In the genomic region with DNA sequence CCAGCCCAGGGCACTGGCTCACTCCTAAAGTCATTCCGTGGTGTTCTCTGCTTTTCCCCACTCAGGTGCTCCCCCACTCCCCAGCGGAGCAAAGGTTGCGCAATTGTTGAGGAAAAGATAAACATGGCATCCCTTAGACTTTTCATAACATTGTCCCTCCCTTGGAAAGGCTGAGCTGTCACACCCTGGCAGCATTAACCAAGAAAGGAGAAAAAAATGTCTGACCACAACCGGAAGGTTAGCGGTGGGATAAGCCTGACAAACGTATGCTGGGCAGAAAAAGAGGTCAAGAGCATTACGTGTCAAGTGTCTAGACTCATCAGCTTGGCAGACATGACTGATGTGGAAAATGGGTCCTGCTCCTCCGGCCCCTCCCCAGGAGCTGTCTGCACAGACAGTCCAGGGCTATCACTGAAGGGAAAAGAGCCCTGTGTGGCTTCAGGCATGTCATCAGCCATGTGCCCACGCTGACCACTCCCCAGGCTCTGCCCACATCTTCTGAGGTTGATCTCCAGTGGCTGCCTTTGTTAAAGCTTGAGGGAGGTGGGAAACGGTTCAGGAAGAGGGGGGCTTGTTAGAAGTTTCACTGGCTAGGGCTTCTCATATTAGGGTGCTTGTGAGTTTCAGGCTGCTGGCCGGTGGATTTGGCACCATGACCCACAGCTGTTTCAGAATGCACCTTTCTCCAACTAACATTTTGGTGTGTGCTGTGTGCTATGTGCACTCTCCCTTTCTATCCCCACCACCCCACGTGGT, we compare ENCODE assay signal across 10 cellular contexts. TPM values are rescaled to one million over a fixed set of nuclear protein-coding genes. Genes with fewer than 3 reads are reported as not detected.
DNase-seq lines count a peak whose midpoint lies in the region; ATAC-seq, FAIRE-seq and TF ChIP-seq lines count a peak whose summit lies in the region.
"Had no signal": no experiment of that assay in that cellular context is flagged by ENCODE, and none has a peak within 500 bp of the region (broad histone marks: within the 10 kb centered on the region; RNA-seq: fewer than 3 reads in every experiment).

No MANE protein-coding gene starts in this region.

- H3K27me3 ChIP-seq in endothelial cell of umbilical vein (ENCODE audit: control insufficient read depth in 2 of 2, insufficient read depth in 2 of 2, low read length in 2 of 2) (no peaks in the 10 kb centered on the region), parathyroid adenoma (ENCODE audit: control insufficient read depth, insufficient read depth, low read length) (no peaks in the 10 kb centered on the region)
- H3K27me3 ChIP-seq: cardiac muscle cell had no signal

- TF ChIP-seq CTCF in endothelial cell of umbilical vein (IDR thresholded peaks at IDR 0.05; ENCODE audit: extremely low read depth in 1 of 2, insufficient read depth in 1 of 2, low read depth in 1 of 2, low read length in 2 of 2) = no peak
- TF ChIP-seq CTCF in parathyroid adenoma (IDR thresholded peaks at IDR 0.05) = no peak

- BruUV-seq in endothelial cell of umbilical vein (replicated peaks; lab: Mats Ljungman, UMichigan) = no TSS peak

- H3K9ac ChIP-seq in endothelial cell of umbilical vein (replicated peaks; ENCODE audit: extremely low read depth, insufficient read depth, low read length) = no peak overlapping the region
- no peak overlapping the region for H3K9ac ChIP-seq in parathyroid adenoma

- H3K9me3 ChIP-seq in endothelial cell of umbilical vein (replicated peaks; ENCODE audit: control insufficient read depth, insufficient read depth, low read length) (no peaks in the 10 kb centered on the region), parathyroid adenoma (ENCODE audit: control insufficient read depth, low read length) (no peaks in the 10 kb centered on the region)

- H2AFZ ChIP-seq in endothelial cell of umbilical vein (ENCODE audit: low read depth, low read length) = peak overlapping the region; percentile 7
- peak overlapping the region; percentile 5 for H2AFZ ChIP-seq in parathyroid adenoma

- intact Hi-C loops in endothelial cell of umbilical vein (cut with micrococcal nuclease) = no loop called here

- POLR2A ChIA-PET in endothelial cell of umbilical vein (lab: Charles Lee) = no interaction called here

- CTCF ChIA-PET in endothelial cell of umbilical vein (lab: Charles Lee) = interaction anchor here (0.9 to 2.6 kb wide), 8 partner anchors 22 to 264 kb away, joined by 3 to 17 read pairs (median 4); partner anchors contain the start of gene BTBD16

- H3K4me1 ChIP-seq in endothelial cell of umbilical vein (ENCODE audit: control insufficient read depth, extremely low read depth, insufficient read depth, low read length) = no peaks in the 10 kb centered on the region
- no peaks in the 10 kb centered on the region for H3K4me1 ChIP-seq in parathyroid adenoma

- H3K9me1 ChIP-seq in endothelial cell of umbilical vein (replicated peaks; ENCODE audit: control insufficient read depth, extremely low read depth, insufficient read depth, low read length) = no peaks in the 10 kb centered on the region

- H3K36me3 ChIP-seq in endothelial cell of umbilical vein (ENCODE audit: control insufficient read depth in 2 of 2, extremely low read depth in 1 of 2, insufficient read depth in 2 of 2, low read length in 2 of 2) (no peaks in the 10 kb centered on the region), parathyroid adenoma (ENCODE audit: control insufficient read depth, insufficient read depth, low read length) (no peaks in the 10 kb centered on the region)
- H3K36me3 ChIP-seq: cardiac muscle cell had no signal

- no peak for TF ChIP-seq POLR2A in endothelial cell of umbilical vein (IDR thresholded peaks at IDR 0.05; ENCODE audit: low read depth, low read length)

- no peak for FAIRE-seq in endothelial cell of umbilical vein (lab: Jason Lieb, UNC)

- dilution Hi-C loops in endothelial cell of umbilical vein (cut with MboI; ENCODE audit: extremely low pct_ligation_motif_present, low sequenced_read_pairs) = no loop called here

- DNase-seq in Daoy (ENCODE audit: low read depth) (peak; percentile 83), NCI-H226 (peak; percentile 61), endothelial cell of umbilical vein (ENCODE audit: low read depth, low spot score) (peak; percentile 38), NCI-H446 treated with DMSO at 0.1 percent for 48 hours (lab: John Stamatoyannopoulos, UW) (no peak)
- DNase-seq: NCI-H1436 had no signal

- H3K27ac ChIP-seq in endothelial cell of umbilical vein (ENCODE audit: insufficient read depth, low read depth, low read length) (peak overlapping the region; percentile 20), parathyroid adenoma (no peak overlapping the region)
- H3K27ac ChIP-seq: cardiac muscle cell had no signal

- H3K79me2 ChIP-seq in endothelial cell of umbilical vein (ENCODE audit: control insufficient read depth, insufficient read depth, low read length) (no peaks in the 10 kb centered on the region), parathyroid adenoma (no peaks in the 10 kb centered on the region)

- no peak for ATAC-seq in GM19351 (IDR thresholded peaks at IDR 0.05; ENCODE audit: unreplicated experiment)
- ATAC-seq in HG03175 (IDR thresholded peaks at IDR 0.05; ENCODE audit: unreplicated experiment) = no peak
- no peak for ATAC-seq in GM19463 (IDR thresholded peaks at IDR 0.05; ENCODE audit: unreplicated experiment)

- H3K4me2 ChIP-seq in endothelial cell of umbilical vein (ENCODE audit: insufficient read depth, low read length) = no peak overlapping the region
- H3K4me2 ChIP-seq in parathyroid adenoma (ENCODE audit: low read length) = no peak overlapping the region

- no peaks in the 10 kb centered on the region for H4K20me1 ChIP-seq in endothelial cell of umbilical vein (replicated peaks; ENCODE audit: control insufficient read depth, extremely low read depth, insufficient read depth, low read length)

- H3K4me3 ChIP-seq in endothelial cell of umbilical vein (replicated peaks in 1 of 3; ENCODE audit: insufficient read depth in 1 of 3, low read depth in 1 of 3, low read length in 3 of 3) (no peak overlapping the region), parathyroid adenoma (ENCODE audit: low read depth, low read length) (no peak overlapping the region)
- H3K4me3 ChIP-seq: cardiac muscle cell had no signal

TF ChIP-seq in endothelial cell of umbilical vein, 7 proteins besides CTCF, POLR2A, EP300 and RAD21:
- TF ChIP-seq GATA2 (IDR thresholded peaks at IDR 0.05; ENCODE audit: insufficient read depth, insufficient read length, low read depth, low read length) (no peak), MYC (IDR thresholded peaks at IDR 0.05; ENCODE audit: low read depth, low read length) (no peak), EZH2 (IDR thresholded peaks at IDR 0.05; ENCODE audit: borderline replicate concordance, low read depth, low read length, severe bottlenecking) (no peak), POLR2AphosphoS5 (IDR thresholded peaks at IDR 0.05; ENCODE audit: insufficient read depth, low read depth, low read length) (no peak), JUN (IDR thresholded peaks at IDR 0.05; ENCODE audit: borderline replicate concordance, insufficient read depth, insufficient read length, low read depth) (no peak), FOS (IDR thresholded peaks at IDR 0.05; ENCODE audit: borderline replicate concordance, insufficient read depth, low read length) (no peak)
- TF ChIP-seq, protein P1, sequence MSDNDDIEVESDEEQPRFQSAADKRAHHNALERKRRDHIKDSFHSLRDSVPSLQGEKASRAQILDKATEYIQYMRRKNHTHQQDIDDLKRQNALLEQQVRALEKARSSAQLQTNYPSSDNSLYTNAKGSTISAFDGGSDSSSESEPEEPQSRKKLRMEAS (IDR thresholded peaks at IDR 0.05; ENCODE audit: insufficient read depth, insufficient read length) = no peak

RNA-seq across cellular contexts. Expression of gene BTBD16, which starts 30.1 kb away (rescaled TPM):
- not detected in 2 replicates for total RNA-seq in Daoy (2014; rRNA removed; shearing (Covaris generic))
- total RNA-seq in endothelial cell of umbilical vein = 0.78 TPM in 1 of 2 replicates, not detected in the other
- 0.04 and 0.06 TPM in 2 replicates for polyA plus RNA-seq in endothelial cell of umbilical vein
- polyA plus RNA-seq in endothelial cell of umbilical vein (2011; cell fraction: cytosol; rRNA removed) = 0.11 and 0.13 TPM in 2 replicates
- 0.42 and 0.49 TPM in 2 replicates for polyA plus RNA-seq in endothelial cell of umbilical vein (2011; cell fraction: nucleus; rRNA removed)
- polyA plus RNA-seq in endothelial cell of umbilical vein (2012) = 0.18 TPM in 1 of 2 replicates, not detected in the other
- not detected in 2 replicates for polyA minus RNA-seq in endothelial cell of umbilical vein
- not detected for polyA minus RNA-seq in endothelial cell of umbilical vein (2011; cell fraction: cytosol; rRNA and poly(A)+ RNA removed)
- not detected in 2 replicates for polyA minus RNA-seq in endothelial cell of umbilical vein (2011; cell fraction: nucleus; rRNA and poly(A)+ RNA removed)
